In the genomic region with DNA sequence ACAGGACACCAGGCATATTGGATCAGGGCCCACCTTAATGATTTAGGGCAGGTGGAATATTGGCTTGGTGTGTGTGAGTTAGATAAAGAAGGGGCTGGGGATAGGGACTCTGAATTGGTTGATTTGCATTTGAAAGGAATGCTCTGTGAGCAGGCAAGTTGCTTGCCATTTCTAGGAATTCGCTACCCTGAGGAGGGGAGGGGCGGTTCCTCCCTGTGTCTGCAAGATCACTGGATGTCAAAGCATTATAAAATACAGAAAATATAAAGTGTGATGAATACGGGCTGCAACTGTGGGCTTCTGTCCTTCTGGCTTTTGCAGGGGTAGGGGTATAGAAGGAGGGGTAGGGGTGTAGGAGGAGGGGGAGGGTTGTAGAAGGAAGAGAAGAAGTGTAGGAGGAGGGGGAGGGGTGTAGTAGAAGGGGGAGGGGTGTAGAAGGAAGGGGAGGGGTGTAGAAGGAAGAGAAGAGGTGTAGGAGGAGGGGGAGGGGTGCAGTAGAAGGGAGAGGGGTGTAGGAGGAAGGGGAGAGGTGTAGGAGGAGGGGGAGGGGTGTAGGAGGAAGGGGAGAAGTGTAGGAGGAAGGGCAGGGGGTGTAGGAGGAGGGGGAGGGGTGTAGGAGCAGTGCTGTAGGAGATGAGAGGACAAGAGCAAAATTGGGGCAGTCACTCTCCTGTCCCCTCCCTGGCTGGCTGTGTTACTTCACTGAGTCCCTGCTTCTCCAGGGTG, we compare ENCODE assay signal across 22 cellular contexts.
"Had no signal": no experiment of that assay in that cellular context is flagged by ENCODE, and none has a peak within 500 bp of the region (broad histone marks: within the 10 kb centered on the region; RNA-seq: fewer than 3 reads in every experiment).

No MANE protein-coding gene starts in this region.

- H3K27me3 ChIP-seq: body of pancreas, left lung, pancreas, upper lobe of left lung had no signal

- ATAC-seq: activated CD8-positive, alpha-beta memory T cell treated with anti-CD3 and anti-CD28 coated beads, Interleukin-2, amount 10 ng/mL, durations not matched to agents 7 days and 5 days; activated CD8-positive, alpha-beta T cell treated with anti-CD3 and anti-CD28 coated beads for 36 hours; body of pancreas; left lung; naive thymus-derived CD4-positive, alpha-beta T cell; pancreas; right cardiac atrium; stimulated activated naive CD8-positive, alpha-beta T cell treated with anti-CD3 and anti-CD28 coated beads, Interleukin-15, Interleukin-2, amounts not matched to agents 100 U/mL and 50 U/mL, for 24 hours had no signal

- H3K36me3 ChIP-seq: left lung, pancreas, upper lobe of left lung had no signal

- DNase-seq: activated CD4-positive, alpha-beta T cell treated with anti-CD3 and anti-CD28 coated beads for 48 hours; activated CD8-positive, alpha-beta memory T cell treated with anti-CD3 and anti-CD28 coated beads, Interleukin-2, amount 10 ng/mL, durations not matched to agents 7 days and 5 days; activated CD8-positive, alpha-beta T cell treated with anti-CD3 and anti-CD28 coated beads for 36 hours; activated gamma-delta T cell; anterior cingulate cortex; body of pancreas; dermis blood vessel endothelial cell; effector CD8-positive, alpha-beta T cell; foreskin melanocyte; immature natural killer cell; kidney glomerular epithelial cell; left lung; naive thymus-derived CD4-positive, alpha-beta T cell; pancreas; right cardiac atrium; stimulated activated CD4-positive, alpha-beta T cell treated with anti-CD3 and anti-CD28 coated beads, Interleukin-4, amount 100 ng/mL, for 24 hours; stimulated activated naive CD8-positive, alpha-beta T cell treated with anti-CD3 and anti-CD28 coated beads, Interleukin-15, Interleukin-2, amounts not matched to agents 100 U/mL and 50 U/mL, for 24 hours; T-helper 1 cell; upper lobe of left lung had no signal

- H3K27ac ChIP-seq: body of pancreas, left lung, pancreas, upper lobe of left lung had no signal

- H3K36me3 Mint-ChIP-seq: activated CD8-positive, alpha-beta memory T cell treated with anti-CD3 and anti-CD28 coated beads, Interleukin-2, amount 10 ng/mL, durations not matched to agents 7 days and 5 days; activated naive CD4-positive, alpha-beta T cell treated with anti-CD3 and anti-CD28 coated beads, Interleukin-2, amount 50 U/mL, for 24 hours; immature natural killer cell; naive thymus-derived CD4-positive, alpha-beta T cell had no signal

- H3K9me3 Mint-ChIP-seq: activated CD8-positive, alpha-beta T cell treated with anti-CD3 and anti-CD28 coated beads for 36 hours; activated naive CD4-positive, alpha-beta T cell treated with anti-CD3 and anti-CD28 coated beads, Interleukin-2, amount 50 U/mL, for 24 hours; activated T-helper 1 cell treated with anti-CD3 and anti-CD28 coated beads, Interleukin-12 subunit alpha, Interleukin-12 subunit beta, Interleukin-2, Interleukin-4 antibody, amounts not matched to agents 30 ng/mL and 10 ng/mL and 1 ng/mL, durations not matched to agents 14 hours and 24 hours and 36 hours had no signal

- H3K9me3 ChIP-seq: body of pancreas, left lung, pancreas, upper lobe of left lung had no signal

- FAIRE-seq: pancreas had no signal

- H3K27ac Mint-ChIP-seq: activated CD8-positive, alpha-beta memory T cell treated with anti-CD3 and anti-CD28 coated beads, Interleukin-2, amount 10 ng/mL, durations not matched to agents 7 days and 5 days; activated CD8-positive, alpha-beta T cell treated with anti-CD3 and anti-CD28 coated beads for 36 hours; activated naive CD4-positive, alpha-beta T cell treated with anti-CD3 and anti-CD28 coated beads, Interleukin-2, amount 50 U/mL, for 24 hours; activated T-helper 1 cell treated with anti-CD3 and anti-CD28 coated beads, Interleukin-12 subunit alpha, Interleukin-12 subunit beta, Interleukin-2, Interleukin-4 antibody, amounts not matched to agents 30 ng/mL and 10 ng/mL and 1 ng/mL, durations not matched to agents 14 hours and 24 hours and 36 hours; immature natural killer cell had no signal

- H3K4me3 ChIP-seq: body of pancreas, left lung, lung, pancreas, upper lobe of left lung had no signal

- H3K4me1 Mint-ChIP-seq: activated CD8-positive, alpha-beta memory T cell treated with anti-CD3 and anti-CD28 coated beads, Interleukin-2, amount 10 ng/mL, durations not matched to agents 7 days and 5 days; activated naive CD4-positive, alpha-beta T cell treated with anti-CD3 and anti-CD28 coated beads, Interleukin-2, amount 50 U/mL, for 24 hours; immature natural killer cell; naive thymus-derived CD4-positive, alpha-beta T cell had no signal

- H3K4me1 ChIP-seq: left lung had no signal

- H3K4me3 Mint-ChIP-seq: activated CD8-positive, alpha-beta memory T cell treated with anti-CD3 and anti-CD28 coated beads, Interleukin-2, amount 10 ng/mL, durations not matched to agents 7 days and 5 days; activated CD8-positive, alpha-beta T cell treated with anti-CD3 and anti-CD28 coated beads for 36 hours; activated naive CD4-positive, alpha-beta T cell treated with anti-CD3 and anti-CD28 coated beads, Interleukin-2, amount 50 U/mL, for 24 hours; activated T-helper 1 cell treated with anti-CD3 and anti-CD28 coated beads, Interleukin-12 subunit alpha, Interleukin-12 subunit beta, Interleukin-2, Interleukin-4 antibody, amounts not matched to agents 30 ng/mL and 10 ng/mL and 1 ng/mL, durations not matched to agents 14 hours and 24 hours and 36 hours; immature natural killer cell had no signal

- H3K27me3 Mint-ChIP-seq: activated CD8-positive, alpha-beta memory T cell treated with anti-CD3 and anti-CD28 coated beads, Interleukin-2, amount 10 ng/mL, durations not matched to agents 7 days and 5 days; activated naive CD4-positive, alpha-beta T cell treated with anti-CD3 and anti-CD28 coated beads, Interleukin-2, amount 50 U/mL, for 24 hours had no signal
